ENCODE assay signal across 13 cellular contexts in genomic region chr7:21671859-21672258, GRCh38.
DNase-seq lines count a peak whose midpoint lies in the region; ATAC-seq and TF ChIP-seq lines count a peak whose summit lies in the region.
"Had no signal": no experiment of that assay in that cellular context is flagged by ENCODE, and none has a peak within 500 bp of the region (broad histone marks: within the 10 kb centered on the region; RNA-seq: fewer than 3 reads in every experiment).

No MANE protein-coding gene starts in this region.

- H3K4me1 Mint-ChIP-seq in stimulated activated naive CD8-positive, alpha-beta T cell treated with anti-CD3 and anti-CD28 coated beads, Interleukin-15, amount 100 ng/mL, for 72 hours = no peaks in the 10 kb centered on the region
- no peaks in the 10 kb centered on the region for H3K4me1 Mint-ChIP-seq in naive thymus-derived CD8-positive, alpha-beta T cell

- no peaks in the 10 kb centered on the region for H3K9me3 Mint-ChIP-seq in stimulated activated naive CD8-positive, alpha-beta T cell treated with anti-CD3 and anti-CD28 coated beads, Interleukin-15, amount 100 ng/mL, for 72 hours
- H3K9me3 Mint-ChIP-seq in naive thymus-derived CD8-positive, alpha-beta T cell = no peaks in the 10 kb centered on the region

- no peaks in the 10 kb centered on the region for H3K9me3 ChIP-seq in ascending aorta

- intact Hi-C loops in ascending aorta (cut with DNase I) = no loop called here

- H3K4me3 ChIP-seq in ascending aorta = no peak overlapping the region

- H3K36me3 Mint-ChIP-seq in naive thymus-derived CD8-positive, alpha-beta T cell = no peaks in the 10 kb centered on the region

- H3K27me3 ChIP-seq in ascending aorta = no peaks in the 10 kb centered on the region

- POLR2A ChIA-PET in naive thymus-derived CD8-positive, alpha-beta T cell (lab: Charles Lee) = no interaction called here

- DNase-seq in stimulated activated naive CD8-positive, alpha-beta T cell treated with anti-CD3 and anti-CD28 coated beads, Interleukin-15, amount 100 ng/mL, for 72 hours = peak in 1 of 2 donors; percentile 13
- DNase-seq in stimulated activated naive CD8-positive, alpha-beta T cell treated with anti-CD3 and anti-CD28 coated beads, Interleukin-15, Interleukin-2, amounts not matched to agents 100 U/mL and 50 U/mL, for 24 hours = no peak
- no peak for DNase-seq in ascending aorta (ENCODE audit: low spot score in 2 of 2)
- DNase-seq in H4 (ENCODE audit: low spot score) = no peak
- DNase-seq in naive thymus-derived CD8-positive, alpha-beta T cell = no peak
- DNase-seq in activated effector memory CD4-positive, alpha-beta T cell treated with anti-CD3 and anti-CD28 coated beads, Interleukin-2, amount 50 U/mL, for 16 hours = no peak
- DNase-seq: amygdala; DMS79 treated with DMSO at 0.1 percent for 48 hours; NCI-H1092; NCI-H748 treated with DMSO at 0.1 percent for 48 hours; stimulated activated naive CD4-positive, alpha-beta T cell treated with Interleukin-2 at 50 U/mL for 16 hours had no signal

- no peaks in the 10 kb centered on the region for H3K27me3 Mint-ChIP-seq in stimulated activated naive CD8-positive, alpha-beta T cell treated with anti-CD3 and anti-CD28 coated beads, Interleukin-15, amount 100 ng/mL, for 72 hours
- H3K27me3 Mint-ChIP-seq in naive thymus-derived CD8-positive, alpha-beta T cell = no peaks in the 10 kb centered on the region

- no peak overlapping the region for H3K4me3 Mint-ChIP-seq in stimulated activated naive CD8-positive, alpha-beta T cell treated with anti-CD3 and anti-CD28 coated beads, Interleukin-15, amount 100 ng/mL, for 72 hours
- no peak overlapping the region for H3K4me3 Mint-ChIP-seq in naive thymus-derived CD8-positive, alpha-beta T cell

- H3K27ac ChIP-seq in ascending aorta = no peak overlapping the region

- no peak overlapping the region for H3K27ac Mint-ChIP-seq in stimulated activated naive CD8-positive, alpha-beta T cell treated with anti-CD3 and anti-CD28 coated beads, Interleukin-15, amount 100 ng/mL, for 72 hours
- no peak overlapping the region for H3K27ac Mint-ChIP-seq in naive thymus-derived CD8-positive, alpha-beta T cell

- TF ChIP-seq CTCF in ascending aorta (IDR thresholded peaks at IDR 0.05) = no peak

- no peaks in the 10 kb centered on the region for H3K4me1 ChIP-seq in ascending aorta

- H3K36me3 ChIP-seq in ascending aorta = no peaks in the 10 kb centered on the region

- ATAC-seq in stimulated activated naive CD8-positive, alpha-beta T cell treated with anti-CD3 and anti-CD28 coated beads, Interleukin-15, amount 100 ng/mL, for 72 hours = peak; percentile 78
- ATAC-seq in stimulated activated naive CD8-positive, alpha-beta T cell treated with anti-CD3 and anti-CD28 coated beads, Interleukin-15, Interleukin-2, amounts not matched to agents 100 U/mL and 50 U/mL, for 24 hours = no peak
- ATAC-seq in GM21825 (IDR thresholded peaks at IDR 0.05; ENCODE audit: unreplicated experiment) (peak; percentile 75), HG03521 (IDR thresholded peaks at IDR 0.05; ENCODE audit: unreplicated experiment) (peak; percentile 53)
- no peak for ATAC-seq in naive thymus-derived CD8-positive, alpha-beta T cell

Comparison
In these comparisons a context has a peak if more than half of its experiments do, and no peak if none do; other contexts are left out.
1. ATAC-seq: peak in stimulated activated naive CD8-positive, alpha-beta T cell treated with anti-CD3 and anti-CD28 coated beads, Interleukin-15, amount 100 ng/mL, for 72 hours (single experiment), GM21825 (single experiment) and HG03521 (single experiment); none in stimulated activated naive CD8-positive, alpha-beta T cell treated with anti-CD3 and anti-CD28 coated beads, Interleukin-15, Interleukin-2, amounts not matched to agents 100 U/mL and 50 U/mL, for 24 hours (single experiment) and naive thymus-derived CD8-positive, alpha-beta T cell (0 of 2).